In genomic region chr4:123031664-123032063, GRCh38 we compare ENCODE assay signal across 24 cellular contexts.
"Had no signal": no experiment of that assay in that cellular context is flagged by ENCODE, and none has a peak within 500 bp of the region (broad histone marks: within the 10 kb centered on the region; RNA-seq: fewer than 3 reads in every experiment).

No MANE protein-coding gene starts in this region.

- H3K4me3 Mint-ChIP-seq: activated B cell treated with CpG ODN at 0.5 μM for 24 hours; activated CD4-positive, alpha-beta memory T cell treated with anti-CD3 and anti-CD28 coated beads for 36 hours; activated CD4-positive, alpha-beta T cell treated with anti-CD3 and anti-CD28 coated beads, Interleukin-2, amount 10 ng/mL, durations not matched to agents 24 days and 14 days; activated naive CD8-positive, alpha-beta T cell treated with anti-CD3 and anti-CD28 coated beads for 36 hours; activated T-cell treated with anti-CD3 and anti-CD28 coated beads, Interleukin-2, amount 50 U/mL, for 4 hours had no signal

- H3K9me3 Mint-ChIP-seq: activated B cell treated with CpG ODN at 0.5 μM for 24 hours; activated CD4-positive, alpha-beta memory T cell treated with anti-CD3 and anti-CD28 coated beads for 36 hours; activated CD4-positive, alpha-beta T cell treated with anti-CD3 and anti-CD28 coated beads, Interleukin-2, amount 10 ng/mL, durations not matched to agents 24 days and 14 days; activated naive CD8-positive, alpha-beta T cell treated with anti-CD3 and anti-CD28 coated beads for 36 hours; activated T-cell treated with anti-CD3 and anti-CD28 coated beads, Interleukin-2, amount 50 U/mL, for 4 hours had no signal

- ATAC-seq: activated T-cell treated with anti-CD3 and anti-CD28 coated beads, Interleukin-2, amount 50 U/mL, for 4 hours; SK-N-SH treated with all-trans-retinoic acid at 6 μM for 48 hours had no signal

- H3K4me1 Mint-ChIP-seq: activated B cell treated with CpG ODN at 0.5 μM for 24 hours; activated naive CD8-positive, alpha-beta T cell treated with anti-CD3 and anti-CD28 coated beads for 36 hours had no signal

- H3K27ac Mint-ChIP-seq: activated B cell treated with CpG ODN at 0.5 μM for 24 hours; activated CD4-positive, alpha-beta memory T cell treated with anti-CD3 and anti-CD28 coated beads for 36 hours; activated CD4-positive, alpha-beta T cell treated with anti-CD3 and anti-CD28 coated beads, Interleukin-2, amount 10 ng/mL, durations not matched to agents 24 days and 14 days; activated naive CD8-positive, alpha-beta T cell treated with anti-CD3 and anti-CD28 coated beads for 36 hours had no signal

- H3K27me3 Mint-ChIP-seq: activated B cell treated with CpG ODN at 0.5 μM for 24 hours; activated CD4-positive, alpha-beta memory T cell treated with anti-CD3 and anti-CD28 coated beads for 36 hours; activated CD4-positive, alpha-beta T cell treated with anti-CD3 and anti-CD28 coated beads, Interleukin-2, amount 10 ng/mL, durations not matched to agents 24 days and 14 days; activated naive CD8-positive, alpha-beta T cell treated with anti-CD3 and anti-CD28 coated beads for 36 hours had no signal

- DNase-seq: activated B cell treated with CpG ODN at 0.5 μM for 24 hours; activated CD4-positive, alpha-beta memory T cell treated with anti-CD3 and anti-CD28 coated beads for 36 hours; activated CD4-positive, alpha-beta T cell treated with anti-CD3 and anti-CD28 coated beads for 1 hour; activated CD4-positive, alpha-beta T cell treated with anti-CD3 and anti-CD28 coated beads, Interleukin-2, amount 10 ng/mL, durations not matched to agents 24 days and 14 days; activated CD8-positive, alpha-beta memory T cell treated with anti-CD3 and anti-CD28 coated beads for 24 hours; activated effector memory CD4-positive, alpha-beta T cell treated with anti-CD3 and anti-CD28 coated beads, Interleukin-2, amount 50 U/mL, for 16 hours; activated naive CD4-positive, alpha-beta T cell treated with Interleukin-2 at 50 U/mL for 16 hours; activated naive CD8-positive, alpha-beta T cell treated with anti-CD3 and anti-CD28 coated beads for 36 hours; activated T-cell treated with anti-CD3 and anti-CD28 coated beads, Interleukin-2, amount 50 U/mL, for 4 hours; anterior cingulate cortex; caudate nucleus; Kasumi-1; KBM-7; NCI-H1048; NCI-H146; NCI-H187 treated with DMSO at 0.1 percent for 48 hours; NCI-H2171; NCI-H226; NCI-H69; Peyer's patch; SHP77; SW 1271 had no signal

- H3K4me1 ChIP-seq: Peyer's patch, SJSA1 had no signal

- H3K9me3 ChIP-seq: Peyer's patch, SJSA1 had no signal

- H3K27me3 ChIP-seq: Peyer's patch, SJSA1 had no signal

- H3K27ac ChIP-seq: Peyer's patch, SJSA1 had no signal

- H3K4me3 ChIP-seq: Peyer's patch, SJSA1 had no signal
